ENCODE assay signal across 8 cellular contexts in genomic region chr15:23890218-23890617, GRCh38.
"Had no signal": no experiment of that assay in that cellular context is flagged by ENCODE, and none has a peak within 500 bp of the region (broad histone marks: within the 10 kb centered on the region; RNA-seq: fewer than 3 reads in every experiment).

No MANE protein-coding gene starts in this region.

- FAIRE-seq: G401.6, GM12878, GM12891, GM12892, GM18507, GM19239 had no signal

- H3K4me3 ChIP-seq: GM12878 had no signal

- DNase-seq: GDM1, GF-D8 had no signal

- ATAC-seq: GM12878 had no signal
